In genomic region chr2:38598991-38599295, GRCh38 we compare ENCODE assay signal across 1 cellular context.
TF ChIP-seq lines count a peak whose summit lies in the region.

No MANE protein-coding gene starts in this region.

TF ChIP-seq in IMR-90, 13 proteins besides CTCF, POLR2A, EP300 and RAD21 (continued from another document):
- TF ChIP-seq MAFK (IDR thresholded peaks at IDR 0.05; ENCODE audit: low read depth, low read length): no peak
- no peak for TF ChIP-seq ELK1 (IDR thresholded peaks at IDR 0.05; ENCODE audit: borderline replicate concordance, low read depth, low read length)
- no peak for TF ChIP-seq RFX5 (IDR thresholded peaks at IDR 0.05; ENCODE audit: low read depth, low read length)
- TF ChIP-seq RCOR1 (IDR thresholded peaks at IDR 0.05; ENCODE audit: insufficient replicate concordance, low read length): no peak
- TF ChIP-seq NFE2L2 (IDR thresholded peaks at IDR 0.05; ENCODE audit: low read depth, low read length): no peak
